Comparison of ENCODE assay signal across 26 cellular contexts in the genomic region with DNA sequence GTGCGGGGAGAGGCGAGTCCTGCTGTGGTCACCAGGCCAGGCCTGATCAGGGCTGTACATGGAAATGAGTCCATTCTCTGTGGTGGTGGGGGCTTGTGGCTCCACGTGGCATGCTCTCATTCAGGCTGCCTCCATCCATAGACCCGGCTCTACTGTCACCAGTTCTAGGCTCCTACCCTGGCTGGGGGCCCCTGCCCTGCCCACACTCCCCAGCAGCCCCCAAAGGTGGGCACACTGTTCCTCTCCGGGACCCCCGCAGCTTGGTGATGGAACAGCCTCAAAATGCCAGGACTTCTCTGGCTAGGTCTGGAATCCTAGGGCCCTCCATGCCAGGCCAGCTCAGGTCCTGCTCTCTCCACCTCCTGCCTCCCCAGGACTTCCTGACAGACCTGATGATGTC.
"Had no signal": no experiment of that assay in that cellular context is flagged by ENCODE, and none has a peak within 500 bp of the region (broad histone marks: within the 10 kb centered on the region; RNA-seq: fewer than 3 reads in every experiment).

No MANE protein-coding gene starts in this region.

- H3K36me3 Mint-ChIP-seq: immature natural killer cell; naive thymus-derived CD8-positive, alpha-beta T cell; stimulated activated effector memory CD8-positive, alpha-beta T cell treated with anti-CD3 and anti-CD28 coated beads, Interleukin-12 subunit alpha, Interleukin-12 subunit beta, amount 100 ng/mL, for 72 hours had no signal

- DNase-seq: hypothalamus; immature natural killer cell; lower lobe of right lung; mammary epithelial cell; mesenchymal stem cell; naive thymus-derived CD8-positive, alpha-beta T cell; occipital lobe; stimulated activated CD4-positive, alpha-beta T cell treated with anti-CD3 and anti-CD28 coated beads, Interleukin-4, amount 100 ng/mL, for 24 hours; stimulated activated naive CD4-positive, alpha-beta T cell; transverse colon; upper lobe of right lung had no signal

- H3K27me3 Mint-ChIP-seq: naive thymus-derived CD8-positive, alpha-beta T cell; progenitor cell of endocrine pancreas; stimulated activated naive CD8-positive, alpha-beta T cell treated with anti-CD3 and anti-CD28 coated beads, Interleukin-15, Interleukin-2, amounts not matched to agents 100 ng/mL and 50 ng/mL, for 24 hours had no signal

- H3K9me3 Mint-ChIP-seq: immature natural killer cell; naive thymus-derived CD8-positive, alpha-beta T cell; nephron; neural crest cell; stimulated activated effector memory CD8-positive, alpha-beta T cell treated with anti-CD3 and anti-CD28 coated beads, Interleukin-12 subunit alpha, Interleukin-12 subunit beta, amount 100 ng/mL, for 72 hours; stimulated activated naive CD8-positive, alpha-beta T cell treated with anti-CD3 and anti-CD28 coated beads, Interleukin-15, Interleukin-2, amounts not matched to agents 100 ng/mL and 50 ng/mL, for 24 hours had no signal

- FAIRE-seq: islet of Langerhans, urothelium cell line had no signal

- H3K4me1 Mint-ChIP-seq: immature natural killer cell; naive thymus-derived CD8-positive, alpha-beta T cell; nephron; neural crest cell; stimulated activated effector memory CD8-positive, alpha-beta T cell treated with anti-CD3 and anti-CD28 coated beads, Interleukin-12 subunit alpha, Interleukin-12 subunit beta, amount 100 ng/mL, for 72 hours had no signal

- H3K27ac ChIP-seq: lower lobe of right lung, neutrophil, right atrium auricular region, skin epidermis, suprapubic skin, transverse colon, upper lobe of right lung had no signal

- H3K27me3 ChIP-seq: heart left ventricle, neutrophil, ovary, right atrium auricular region, suprapubic skin, transverse colon, upper lobe of right lung had no signal

- H3K9me3 ChIP-seq: heart left ventricle, lower lobe of right lung, neutrophil, ovary, right atrium auricular region, suprapubic skin, transverse colon, upper lobe of right lung had no signal

- H3K4me3 Mint-ChIP-seq: immature natural killer cell; naive thymus-derived CD8-positive, alpha-beta T cell; nephron; neural crest cell; stimulated activated effector memory CD8-positive, alpha-beta T cell treated with anti-CD3 and anti-CD28 coated beads, Interleukin-12 subunit alpha, Interleukin-12 subunit beta, amount 100 ng/mL, for 72 hours; stimulated activated naive CD8-positive, alpha-beta T cell treated with anti-CD3 and anti-CD28 coated beads, Interleukin-15, Interleukin-2, amounts not matched to agents 100 ng/mL and 50 ng/mL, for 24 hours had no signal

- H3K27ac Mint-ChIP-seq: immature natural killer cell; naive thymus-derived CD8-positive, alpha-beta T cell; nephron; stimulated activated effector memory CD8-positive, alpha-beta T cell treated with anti-CD3 and anti-CD28 coated beads, Interleukin-12 subunit alpha, Interleukin-12 subunit beta, amount 100 ng/mL, for 72 hours; stimulated activated naive CD8-positive, alpha-beta T cell treated with anti-CD3 and anti-CD28 coated beads, Interleukin-15, Interleukin-2, amounts not matched to agents 100 ng/mL and 50 ng/mL, for 24 hours had no signal

- ATAC-seq: heart left ventricle; left lobe of liver; naive thymus-derived CD8-positive, alpha-beta T cell; sciatic nerve; stimulated activated effector memory CD8-positive, alpha-beta T cell treated with anti-CD3 and anti-CD28 coated beads, Interleukin-12 subunit alpha, Interleukin-12 subunit beta, amount 100 ng/mL, for 72 hours had no signal

- H3K4me3 ChIP-seq: heart left ventricle, lower lobe of right lung, ovary, right atrium auricular region, skin epidermis, suprapubic skin, transverse colon, upper lobe of right lung had no signal

- H3K36me3 ChIP-seq: neutrophil, ovary had no signal
